8 cellular contexts compared by ENCODE assay signal in genomic region chr19:40420451-40420765, GRCh38. TPM values are rescaled to one million over a fixed set of nuclear protein-coding genes. Genes with fewer than 3 reads are reported as not detected.
DNase-seq lines count a peak whose midpoint lies in the region; ATAC-seq and TF ChIP-seq lines count a peak whose summit lies in the region.

No MANE protein-coding gene starts in this region.

- ATAC-seq in naive thymus-derived CD4-positive, alpha-beta T cell: no peak
- ATAC-seq in HG03520 (IDR thresholded peaks at IDR 0.05; ENCODE audit: unreplicated experiment): no peak

- no peaks in the 10 kb centered on the region for H3K27me3 Mint-ChIP-seq in naive thymus-derived CD4-positive, alpha-beta T cell

- CTCF ChIA-PET in AG04449 (lab: Yijun Ruan, JAX): interaction anchor here (0.8 to 5.0 kb wide), 24 partner anchors 9 to 214 kb away, joined by 3 to 62 read pairs (median 5); partner anchors contain the start of genes BLVRB and SERTAD3
- CTCF ChIA-PET in naive thymus-derived CD4-positive, alpha-beta T cell (lab: Charles Lee): interaction anchor here (0.6 to 3.3 kb wide), 10 partner anchors 9 to 893 kb away, joined by 3 to 33 read pairs (median 4); partner anchors contain the start of genes BLVRB, SERTAD3 and SPTBN4

- peaks cover 0 to 5% (median 0%) of the 10 kb centered on the region in 11 donors for H3K9me3 Mint-ChIP-seq in naive thymus-derived CD4-positive, alpha-beta T cell

- H3K27ac ChIP-seq in caudate nucleus (ENCODE audit: low read depth, low read length): peak overlapping the region; percentile 98
- peak overlapping the region; percentile 90 for H3K27ac ChIP-seq in naive thymus-derived CD4-positive, alpha-beta T cell (ENCODE audit: low read depth, low read length)

- H3K4me3 Mint-ChIP-seq in naive thymus-derived CD4-positive, alpha-beta T cell: peak overlapping the region; percentile 84 to 93 (median 90)

- no peak for TF ChIP-seq CTCF in AG04449 (IDR thresholded peaks at IDR 0.05; ENCODE audit: insufficient read depth, low read length, missing control alignments)

- H3K9me3 ChIP-seq in naive thymus-derived CD4-positive, alpha-beta T cell (ENCODE audit: control insufficient read depth in 2 of 3, low read length in 3 of 3): no peaks in the 10 kb centered on the region

- no peaks in the 10 kb centered on the region for H3K27me3 ChIP-seq in naive thymus-derived CD4-positive, alpha-beta T cell (ENCODE audit: control insufficient read depth in 2 of 2, insufficient read depth in 2 of 2, low read length in 2 of 2)

- no peak for DNase-seq in AG04449 (ENCODE audit: low read depth, low spot score)
- DNase-seq in Jurkat, Clone E6-1 (ENCODE audit: low read depth, low spot score): no peak
- DNase-seq in caudate nucleus (lab: John Stamatoyannopoulos, UW): no peak
- no peak for DNase-seq in naive thymus-derived CD4-positive, alpha-beta T cell
- DNase-seq in NCI-H526 treated with DMSO at 0.1 percent for 48 hours (lab: John Stamatoyannopoulos, UW): no peak
- no peak for DNase-seq in GM19240 (ENCODE audit: insufficient read length, low spot score)
- DNase-seq in SK-N-DZ (ENCODE audit: low spot score): no peak

- H3K36me3 Mint-ChIP-seq in naive thymus-derived CD4-positive, alpha-beta T cell: peaks cover 0 to 7% (median 4%) of the 10 kb centered on the region in 5 donors

- intact Hi-C loops in naive thymus-derived CD4-positive, alpha-beta T cell (cut with micrococcal nuclease): loop anchor here (1.0 to 10.0 kb wide), 4 partner anchors 72 to 1076 kb away; partner anchors contain the start of genes C19orf47 (in 1 of the 2), COQ8B (in 1 of the 2), ITPKC (in 1 of the 2) and PLD3 (in 1 of the 2)

- H3K4me1 Mint-ChIP-seq in naive thymus-derived CD4-positive, alpha-beta T cell: peaks cover 12 to 55% (median 40%) of the 10 kb centered on the region in 7 donors

- H3K4me1 ChIP-seq in naive thymus-derived CD4-positive, alpha-beta T cell (ENCODE audit: control insufficient read depth in 2 of 2, insufficient read depth in 2 of 2, low read length in 2 of 2): peaks cover 10 to 15% of the 10 kb centered on the region in 2 donors

- H3K4me3 ChIP-seq in AG04449 (ENCODE audit: low read depth, low read length): peak overlapping the region; percentile 68
- peak overlapping the region; percentile 61 for H3K4me3 ChIP-seq in Jurkat, Clone E6-1 (ENCODE audit: low read length)
- H3K4me3 ChIP-seq in naive thymus-derived CD4-positive, alpha-beta T cell (ENCODE audit: low read length): peak overlapping the region; percentile 79

- H3K27ac Mint-ChIP-seq in naive thymus-derived CD4-positive, alpha-beta T cell: peak overlapping the region; percentile 54 to 100 (median 92)

- H3K36me3 ChIP-seq in naive thymus-derived CD4-positive, alpha-beta T cell (ENCODE audit: control insufficient read depth in 2 of 3, insufficient read depth in 3 of 3, low read length in 3 of 3): peaks cover 0 to 15% (median 7%) of the 10 kb centered on the region in 3 experiments

- POLR2A ChIA-PET in AG04449 (lab: Yijun Ruan, JAX): interaction anchor here (0.7 to 1.9 kb wide), 10 partner anchors 9 to 213 kb away, joined by 3 to 9 read pairs (median 4); partner anchors contain the start of genes BLVRB and SERTAD3
- POLR2A ChIA-PET in naive thymus-derived CD4-positive, alpha-beta T cell (lab: Charles Lee): interaction anchor here (0.6 to 7.3 kb wide), 17 partner anchors 8 to 190 kb away, joined by 3 to 60 read pairs (median 4); partner anchors contain the start of genes BLVRB, C19orf47, PLD3 and SERTAD3

RNA-seq across cellular contexts. Expression of gene SERTAD1, which starts 5.4 kb away (rescaled TPM):
- polyA plus RNA-seq in Jurkat, Clone E6-1 (2012; ENCODE audit: insufficient read depth, insufficient read length): 2.6 TPM
- total RNA-seq in naive thymus-derived CD4-positive, alpha-beta T cell: 10 to 100 TPM in 4 of 5 experiments, 1 to 10 TPM in 1; 8.1 to 30.9 (median 13.5) TPM
- polyA plus RNA-seq in naive thymus-derived CD4-positive, alpha-beta T cell: 1 to 10 TPM; 3.3 to 6.9 TPM
- 1.9 and 2.7 TPM in 2 replicates for polyA plus RNA-seq in SK-N-DZ (2014; cell fraction: cytosol; rRNA removed)
- 1.9 TPM in 2 replicates for polyA plus RNA-seq in SK-N-DZ (2014; cell fraction: nucleus; rRNA removed)

RNA-seq across cellular contexts. Expression of gene PRX, which starts 7.2 kb away (rescaled TPM):
- 3.0 TPM for polyA plus RNA-seq in Jurkat, Clone E6-1 (2012; ENCODE audit: insufficient read depth, insufficient read length)
- 1 to 10 TPM in 4 of 5 experiments, under 1 TPM in 1; 0.85 to 4.0 (median 2.6) TPM for total RNA-seq in naive thymus-derived CD4-positive, alpha-beta T cell
- under 1 TPM; 0.14 to 0.60 TPM for polyA plus RNA-seq in naive thymus-derived CD4-positive, alpha-beta T cell
- 0.74 and 1.4 TPM in 2 replicates for polyA plus RNA-seq in SK-N-DZ (2014; cell fraction: cytosol; rRNA removed)
- polyA plus RNA-seq in SK-N-DZ (2014; cell fraction: nucleus; rRNA removed): 0.31 and 0.55 TPM in 2 replicates

RNA-seq across cellular contexts. Expression of gene SERTAD3, which starts 23.7 kb away (rescaled TPM):
- polyA plus RNA-seq in Jurkat, Clone E6-1 (2012; ENCODE audit: insufficient read depth, insufficient read length): 7.3 TPM
- total RNA-seq in naive thymus-derived CD4-positive, alpha-beta T cell: 10 to 100 TPM; 15.2 to 44.1 (median 17.8) TPM
- 1 to 10 TPM; 2.7 to 4.4 TPM for polyA plus RNA-seq in naive thymus-derived CD4-positive, alpha-beta T cell
- 8.1 and 11.7 TPM in 2 replicates for polyA plus RNA-seq in SK-N-DZ (2014; cell fraction: cytosol; rRNA removed)
- polyA plus RNA-seq in SK-N-DZ (2014; cell fraction: nucleus; rRNA removed): 6.2 and 7.0 TPM in 2 replicates

RNA-seq across cellular contexts. Expression of gene HIPK4, which starts 30.4 kb away (rescaled TPM):
- polyA plus RNA-seq in Jurkat, Clone E6-1 (2012; ENCODE audit: insufficient read depth, insufficient read length): not detected
- under 1 TPM in 2 of 5 experiments, not detected in 3; 0.12 to 0.24 TPM for total RNA-seq in naive thymus-derived CD4-positive, alpha-beta T cell
- polyA plus RNA-seq in naive thymus-derived CD4-positive, alpha-beta T cell: not detected
- polyA plus RNA-seq in SK-N-DZ (2014; cell fraction: cytosol; rRNA removed): not detected in 2 replicates
- polyA plus RNA-seq in SK-N-DZ (2014; cell fraction: nucleus; rRNA removed): not detected in 2 replicates

RNA-seq across cellular contexts. Expression of gene BLVRB, which starts 45.1 kb away (rescaled TPM):
- polyA plus RNA-seq in Jurkat, Clone E6-1 (2012; ENCODE audit: insufficient read depth, insufficient read length): 26.5 TPM
- total RNA-seq in naive thymus-derived CD4-positive, alpha-beta T cell: 10 to 100 TPM; 11.0 to 42.2 (median 13.3) TPM
- 10 to 100 TPM; 27.6 TPM for polyA plus RNA-seq in naive thymus-derived CD4-positive, alpha-beta T cell
- 3.9 and 5.3 TPM in 2 replicates for polyA plus RNA-seq in SK-N-DZ (2014; cell fraction: cytosol; rRNA removed)
- 0.85 and 1.4 TPM in 2 replicates for polyA plus RNA-seq in SK-N-DZ (2014; cell fraction: nucleus; rRNA removed)
